ENCODE assay signal across 8 cellular contexts in the genomic region with DNA sequence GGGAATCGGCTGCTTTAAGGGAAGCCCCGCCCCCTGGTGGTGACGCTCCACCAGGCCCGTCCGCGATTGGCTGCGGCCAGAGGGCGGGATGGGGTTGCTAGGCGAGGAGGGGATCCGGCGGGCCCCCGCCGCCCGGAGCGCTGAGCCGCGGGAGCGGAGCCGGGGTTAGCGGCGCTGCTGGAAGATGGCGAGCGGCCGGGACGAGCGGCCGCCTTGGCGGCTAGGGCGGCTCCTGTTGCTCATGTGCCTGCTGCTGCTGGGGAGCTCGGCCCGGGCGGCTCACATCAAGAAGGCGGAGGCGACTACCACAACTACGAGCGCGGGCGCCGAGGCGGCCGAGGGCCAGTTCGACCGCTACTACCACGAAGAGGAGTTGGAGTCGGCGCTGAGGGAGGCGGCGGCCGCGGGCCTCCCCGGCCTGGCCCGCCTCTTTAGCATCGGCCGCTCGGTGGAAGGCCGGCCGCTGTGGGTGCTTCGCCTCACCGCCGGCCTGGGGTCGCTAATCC. TPM values are rescaled to one million over a fixed set of nuclear protein-coding genes. Genes with fewer than 3 reads are reported as not detected.
DNase-seq lines count a peak whose midpoint lies in the region; ATAC-seq and TF ChIP-seq lines count a peak whose summit lies in the region.

A gene (plus strand): TSS at position 131 of the 506 bp plus-strand sequence. CDS start 54 bp downstream, at position 185.

- H4K20me1 ChIP-seq in PC-9 (ENCODE audit: insufficient read depth), result peaks cover 24% of the 10 kb centered on the region

- POLR2A ChIA-PET in PC-9 (lab: Charles Lee; ENCODE audit: unreplicated experiment), result interaction anchor here (0.6 kb wide), 1 partner anchor 98 kb away, joined by 5 read pairs; a partner anchor contains a TSS

- peaks cover 44% of the 10 kb centered on the region for H3K79me2 ChIP-seq in PC-9 (ENCODE audit: low read depth)

- DNase-seq in DMS114 treated with DMSO at 0.1 percent for 48 hours (lab: John Stamatoyannopoulos, UW; ENCODE audit: unreplicated experiment) (peak; percentile 83), KBM-7 (peak; percentile 98), PC-9 (peak; percentile 81 to 96), erythroblast (lab: John Stamatoyannopoulos, UW) (peak; percentile 94 to 98)
- peak; percentile 99 for DNase-seq in activated T-cell treated with anti-CD3 and anti-CD28 coated beads, Interleukin-2, amount 50 U/mL, for 1 hour
- peak; percentile 91 to 96 for DNase-seq in stimulated activated CD8-positive, alpha-beta memory T cell treated with anti-CD3 and anti-CD28 coated beads, Interleukin-4, amount 100 ng/mL, for 4 hours (ENCODE audit: low read depth in 2 of 2, low spot score in 1 of 2)

- H3K36me3 ChIP-seq in PC-9 (ENCODE audit: low read depth) (peaks cover 6% of the 10 kb centered on the region), mucosa of rectum (ENCODE audit: control insufficient read depth in 2 of 2, insufficient read depth in 2 of 2, low read length in 2 of 2) (no peaks in the 10 kb centered on the region)

- H3K27ac ChIP-seq in PC-9, result no peak within 1 kb of the TSS
- H3K27ac ChIP-seq in mucosa of rectum (ENCODE audit: low read depth in 2 of 2, low read length in 2 of 2), result peak within 1 kb of the TSS; percentile 79 to 87

- in situ Hi-C loops in KBM-7 (cut with MboI; ENCODE audit: low pct_unique_long_range_greater_than_20kb, low sequenced_read_pairs), result no loop called here

- peak within 1 kb of the TSS; percentile 84 for H3K4me3 ChIP-seq in PC-9
- peak within 1 kb of the TSS; percentile 66 to 78 for H3K4me3 ChIP-seq in mucosa of rectum (ENCODE audit: low read length in 2 of 2)

- no peaks in the 10 kb centered on the region for H3K9me3 ChIP-seq in PC-9 (ENCODE audit: insufficient read depth, low read depth)
- no peaks in the 10 kb centered on the region for H3K9me3 ChIP-seq in mucosa of rectum (ENCODE audit: control insufficient read depth in 2 of 2, low read length in 2 of 2)

- intact Hi-C loops in PC-9 (cut with micrococcal nuclease; ENCODE audit: unreplicated experiment), result loop anchor here (2.0 kb wide), 1 partner anchor 34 kb away; no protein-coding TSS in a partner anchor

- H3K27me3 ChIP-seq in PC-9 (ENCODE audit: insufficient read depth, low read depth), result no peaks in the 10 kb centered on the region
- H3K27me3 ChIP-seq in mucosa of rectum (ENCODE audit: control insufficient read depth in 2 of 2, insufficient read depth in 2 of 2, low read length in 2 of 2), result no peaks in the 10 kb centered on the region

- CTCF ChIA-PET in PC-9 (lab: Charles Lee), result no interaction called here

- peak within 1 kb of the TSS; percentile 97 for H3K4me2 ChIP-seq in PC-9

- peak; percentile 77 for ATAC-seq in GM21576 (IDR thresholded peaks at IDR 0.05; ENCODE audit: unreplicated experiment)

- peak within 1 kb of the TSS; percentile 66 to 83 for H3K9ac ChIP-seq in mucosa of rectum (ENCODE audit: low read depth in 1 of 2, low read length in 2 of 2)

- peak; percentile 87 for TF ChIP-seq POLR2A in erythroblast (IDR thresholded peaks at IDR 0.05; ENCODE audit: low read length)

- H3K4me1 ChIP-seq in PC-9 (replicated peaks; ENCODE audit: insufficient read depth), result peaks cover 73% of the 10 kb centered on the region
- peaks cover 10 to 23% of the 10 kb centered on the region in 2 donors for H3K4me1 ChIP-seq in mucosa of rectum (ENCODE audit: control insufficient read depth in 2 of 2, insufficient read depth in 2 of 2, low read length in 2 of 2)

- no peak for TF ChIP-seq CTCF in PC-9 (conservative IDR thresholded peaks at IDR 0.05)

- no peaks in the 10 kb centered on the region for H3K9me2 ChIP-seq in PC-9 (ENCODE audit: insufficient read depth)

- H2AFZ ChIP-seq in PC-9, result peak within 1 kb of the TSS; percentile 91

- BruUV-seq in PC-9 (replicated peaks; lab: Mats Ljungman, UMichigan), result no TSS peak

- peaks cover 28% of the 10 kb centered on the region for H3F3A ChIP-seq in PC-9 (ENCODE audit: insufficient read depth, low read depth)

RNA-seq across cellular contexts. Expression of the gene that starts here (rescaled TPM):
- total RNA-seq in PC-9 (2021), result 44.7 and 55.0 TPM in 2 replicates
